ENCODE assay signal across 17 cellular contexts in the genomic region with DNA sequence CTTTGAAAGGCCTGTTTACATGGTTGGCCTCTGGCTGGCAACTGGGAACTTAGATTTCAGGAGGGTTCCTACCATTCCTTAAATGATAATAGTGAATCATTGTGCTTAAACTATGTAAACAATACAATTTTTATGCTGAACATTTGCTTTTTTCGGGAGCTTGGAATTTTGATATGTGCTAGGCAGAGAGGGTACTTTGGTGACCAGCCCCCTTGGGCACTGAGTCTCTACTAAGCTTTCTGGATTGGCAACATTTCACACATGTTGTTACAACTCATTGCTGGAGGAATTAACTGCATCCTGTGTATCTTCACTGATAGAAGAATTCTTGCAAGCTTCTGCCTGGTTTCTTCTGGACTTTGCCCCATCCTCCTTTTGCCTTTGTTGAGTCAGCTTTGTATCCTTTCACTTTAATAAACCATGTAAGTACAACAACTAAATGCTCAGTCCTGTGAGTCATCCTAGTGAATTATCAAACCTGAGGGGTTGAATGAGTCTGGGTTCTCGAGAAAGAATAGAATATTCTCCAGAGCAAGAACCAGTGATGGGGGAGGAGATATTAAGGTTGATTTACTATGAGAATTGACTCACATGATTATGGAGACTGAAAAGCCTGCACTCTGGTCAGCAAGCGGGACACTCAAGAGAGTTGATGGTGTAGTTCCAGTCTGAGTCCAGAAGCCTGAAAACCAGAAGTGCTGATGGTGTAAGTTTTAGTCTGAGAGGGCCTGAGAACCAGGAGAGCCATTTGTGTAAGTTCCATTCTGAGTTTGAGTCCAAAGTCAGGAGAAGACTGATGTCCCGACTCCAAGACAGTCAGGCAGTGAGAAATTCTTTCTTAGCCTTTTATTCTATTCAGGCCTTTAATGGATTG. TPM values are rescaled to one million over a fixed set of nuclear protein-coding genes. Genes with fewer than 3 reads are reported as not detected.
DNase-seq lines count a peak whose midpoint lies in the region; TF ChIP-seq lines count a peak whose summit lies in the region.
"Had no signal": no experiment of that assay in that cellular context is flagged by ENCODE, and none has a peak within 500 bp of the region (broad histone marks: within the 10 kb centered on the region; RNA-seq: fewer than 3 reads in every experiment).

No MANE protein-coding gene starts in this region.

- H3K27me3 Mint-ChIP-seq in Caco-2 (ENCODE audit: insufficient read depth, unreplicated experiment) (no peaks in the 10 kb centered on the region), endothelial cell (ENCODE audit: unreplicated experiment) (no peaks in the 10 kb centered on the region)
- no peaks in the 10 kb centered on the region for H3K27me3 Mint-ChIP-seq in activated T-helper 1 cell treated with anti-CD3 and anti-CD28 coated beads, Interleukin-12 subunit alpha, Interleukin-12 subunit beta, Interleukin-2, Interleukin-4 antibody, amounts not matched to agents 30 ng/mL and 10 ng/mL and 1 ng/mL, durations not matched to agents 14 hours and 24 hours and 36 hours (ENCODE audit: insufficient read depth)
- H3K27me3 Mint-ChIP-seq: activated CD4-positive, alpha-beta T cell treated with anti-CD3 and anti-CD28 coated beads for 36 hours; naive thymus-derived CD8-positive, alpha-beta T cell had no signal

- H3K27ac Mint-ChIP-seq in Caco-2 (ENCODE audit: unreplicated experiment) (peak overlapping the region; percentile 80), endothelial cell (ENCODE audit: unreplicated experiment) (no peak overlapping the region)
- no peak overlapping the region for H3K27ac Mint-ChIP-seq in activated T-helper 1 cell treated with anti-CD3 and anti-CD28 coated beads, Interleukin-12 subunit alpha, Interleukin-12 subunit beta, Interleukin-2, Interleukin-4 antibody, amounts not matched to agents 30 ng/mL and 10 ng/mL and 1 ng/mL, durations not matched to agents 14 hours and 24 hours and 36 hours
- H3K27ac Mint-ChIP-seq: activated CD4-positive, alpha-beta T cell treated with anti-CD3 and anti-CD28 coated beads for 36 hours had no signal

- H3K4me1 ChIP-seq in Caco-2, result peaks cover 47% of the 10 kb centered on the region
- H3K4me1 ChIP-seq in mucosa of rectum (ENCODE audit: control insufficient read depth in 2 of 2, insufficient read depth in 2 of 2, low read length in 2 of 2), result peaks cover 0 to 6% of the 10 kb centered on the region in 2 donors
- no peaks in the 10 kb centered on the region for H3K4me1 ChIP-seq in BE2C
- H3K4me1 ChIP-seq: adrenal gland had no signal

- H3K9me3 ChIP-seq in Caco-2, result no peaks in the 10 kb centered on the region
- H3K9me3 ChIP-seq in mucosa of rectum (ENCODE audit: control insufficient read depth in 2 of 2, low read length in 2 of 2), result no peaks in the 10 kb centered on the region
- no peaks in the 10 kb centered on the region for H3K9me3 ChIP-seq in BE2C
- H3K9me3 ChIP-seq: adrenal gland, heart left ventricle, thyroid gland had no signal

- H3K27ac ChIP-seq in mucosa of rectum (ENCODE audit: low read depth in 2 of 2, low read length in 2 of 2), result peak overlapping the region; percentile 9 to 36
- H3K27ac ChIP-seq: adrenal gland, heart left ventricle, thyroid gland had no signal

- H3K36me3 Mint-ChIP-seq in Caco-2 (ENCODE audit: insufficient read depth, unreplicated experiment) (peaks cover 13% of the 10 kb centered on the region), endothelial cell (ENCODE audit: low read depth, unreplicated experiment) (peaks cover 13% of the 10 kb centered on the region)
- H3K36me3 Mint-ChIP-seq in activated T-helper 1 cell treated with anti-CD3 and anti-CD28 coated beads, Interleukin-12 subunit alpha, Interleukin-12 subunit beta, Interleukin-2, Interleukin-4 antibody, amounts not matched to agents 30 ng/mL and 10 ng/mL and 1 ng/mL, durations not matched to agents 14 hours and 24 hours and 36 hours (ENCODE audit: low read depth), result peaks cover 18% of the 10 kb centered on the region

- peak; percentile 55 to 56 for DNase-seq in Caco-2
- peak; percentile 76 for DNase-seq in NCI-H226
- peak; percentile 77 for DNase-seq in epithelial cell of esophagus (ENCODE audit: low read depth)
- DNase-seq in activated T-helper 1 cell treated with anti-CD3 and anti-CD28 coated beads, Interleukin-12 subunit alpha, Interleukin-12 subunit beta, Interleukin-2, Interleukin-4 antibody, amounts not matched to agents 30 ng/mL and 10 ng/mL and 1 ng/mL, durations not matched to agents 14 hours and 24 hours and 36 hours (ENCODE audit: low spot score), result no peak
- no peak for DNase-seq in T-helper 1 cell
- no peak for DNase-seq in BE2C
- no peak for DNase-seq in endothelial cell (ENCODE audit: low spot score)
- DNase-seq: activated CD4-positive, alpha-beta T cell treated with anti-CD3 and anti-CD28 coated beads for 36 hours; adrenal gland; COR-L47; heart left ventricle; naive thymus-derived CD8-positive, alpha-beta T cell; NCI-H187 treated with DMSO at 0.1 percent for 48 hours; RPMI8226; stimulated activated CD4-positive, alpha-beta T cell treated with anti-CD3 and anti-CD28 coated beads, Interleukin-4, amount 100 ng/mL, for 1 hour; thyroid gland had no signal

- H3K4me1 Mint-ChIP-seq in Caco-2 (ENCODE audit: low read depth, unreplicated experiment), result peaks cover 19% of the 10 kb centered on the region
- H3K4me1 Mint-ChIP-seq in activated T-helper 1 cell treated with anti-CD3 and anti-CD28 coated beads, Interleukin-12 subunit alpha, Interleukin-12 subunit beta, Interleukin-2, Interleukin-4 antibody, amounts not matched to agents 30 ng/mL and 10 ng/mL and 1 ng/mL, durations not matched to agents 14 hours and 24 hours and 36 hours (ENCODE audit: low read depth), result no peaks in the 10 kb centered on the region
- peaks cover 11% of the 10 kb centered on the region for H3K4me1 Mint-ChIP-seq in endothelial cell (ENCODE audit: unreplicated experiment)
- H3K4me1 Mint-ChIP-seq: activated CD4-positive, alpha-beta T cell treated with anti-CD3 and anti-CD28 coated beads for 36 hours had no signal

- TF ChIP-seq CTCF in Caco-2 (IDR thresholded peaks at IDR 0.05; ENCODE audit: insufficient read depth in 1 of 2, low read depth in 1 of 2, low read length in 1 of 2, severe bottlenecking in 1 of 2, unreplicated experiment in 1 of 2) (no peak), epithelial cell of esophagus (IDR thresholded peaks at IDR 0.05; ENCODE audit: insufficient read depth, low read depth, low read length, missing control alignments) (no peak), BE2C (IDR thresholded peaks at IDR 0.05; ENCODE audit: low read depth, low read length) (no peak), endothelial cell (IDR thresholded peaks at IDR 0.05; ENCODE audit: unreplicated experiment) (no peak)

- H3K9ac ChIP-seq in mucosa of rectum (ENCODE audit: low read depth in 1 of 2, low read length in 2 of 2), result no peak overlapping the region

- BruUV-seq in Caco-2 (replicated peaks; lab: Mats Ljungman, UMichigan), result no TSS peak

- H3K9me3 Mint-ChIP-seq in Caco-2 (ENCODE audit: unreplicated experiment) (no peaks in the 10 kb centered on the region), endothelial cell (ENCODE audit: unreplicated experiment) (no peaks in the 10 kb centered on the region)
- H3K9me3 Mint-ChIP-seq in activated T-helper 1 cell treated with anti-CD3 and anti-CD28 coated beads, Interleukin-12 subunit alpha, Interleukin-12 subunit beta, Interleukin-2, Interleukin-4 antibody, amounts not matched to agents 30 ng/mL and 10 ng/mL and 1 ng/mL, durations not matched to agents 14 hours and 24 hours and 36 hours, result no peaks in the 10 kb centered on the region
- H3K9me3 Mint-ChIP-seq: naive thymus-derived CD8-positive, alpha-beta T cell had no signal

- no peak overlapping the region for H3K4me3 ChIP-seq in Caco-2 (ENCODE audit: low read depth, low read length)
- H3K4me3 ChIP-seq in epithelial cell of esophagus (ENCODE audit: low read length), result no peak overlapping the region
- no peak overlapping the region for H3K4me3 ChIP-seq in mucosa of rectum (ENCODE audit: low read length in 2 of 2)
- H3K4me3 ChIP-seq in BE2C (ENCODE audit: low read depth, low read length), result no peak overlapping the region
- H3K4me3 ChIP-seq: adrenal gland, heart left ventricle, thyroid gland had no signal

- peak overlapping the region; percentile 59 for H3K4me3 Mint-ChIP-seq in Caco-2 (ENCODE audit: unreplicated experiment)
- H3K4me3 Mint-ChIP-seq in activated T-helper 1 cell treated with anti-CD3 and anti-CD28 coated beads, Interleukin-12 subunit alpha, Interleukin-12 subunit beta, Interleukin-2, Interleukin-4 antibody, amounts not matched to agents 30 ng/mL and 10 ng/mL and 1 ng/mL, durations not matched to agents 14 hours and 24 hours and 36 hours, result no peak overlapping the region
- H3K4me3 Mint-ChIP-seq in endothelial cell (ENCODE audit: unreplicated experiment), result no peak overlapping the region
- H3K4me3 Mint-ChIP-seq: activated CD4-positive, alpha-beta T cell treated with anti-CD3 and anti-CD28 coated beads for 36 hours; naive thymus-derived CD8-positive, alpha-beta T cell had no signal

- CTCF ChIA-PET in Caco-2 (lab: Charles Lee), result interaction anchor here (1.3 to 1.6 kb wide), 2 partner anchors 40 to 55 kb away, joined by 4 to 5 read pairs; a partner anchor contains a TSS

- POLR2A ChIA-PET in Caco-2 (lab: Charles Lee), result no interaction called here

- H3K27me3 ChIP-seq in Caco-2 (replicated peaks; ENCODE audit: control insufficient read depth, insufficient read depth, low read length), result no peaks in the 10 kb centered on the region
- H3K27me3 ChIP-seq in mucosa of rectum (ENCODE audit: control insufficient read depth in 2 of 2, insufficient read depth in 2 of 2, low read length in 2 of 2), result no peaks in the 10 kb centered on the region
- no peaks in the 10 kb centered on the region for H3K27me3 ChIP-seq in BE2C
- H3K27me3 ChIP-seq: adrenal gland, heart left ventricle, thyroid gland had no signal

- intact Hi-C loops in Caco-2 (cut with micrococcal nuclease; ENCODE audit: unreplicated experiment), result loop anchor here (5.0 kb wide), 2 partner anchors 37 to 57 kb away; a partner anchor contains a TSS
- intact Hi-C loops in activated T-helper 1 cell treated with anti-CD3 and anti-CD28 coated beads, Interleukin-12 subunit alpha, Interleukin-12 subunit beta, Interleukin-2, Interleukin-4 antibody, amounts not matched to agents 30 ng/mL and 10 ng/mL and 1 ng/mL, durations not matched to agents 14 hours and 24 hours and 36 hours (cut with micrococcal nuclease), result no loop called here

- no peaks in the 10 kb centered on the region for H3K36me3 ChIP-seq in Caco-2 (ENCODE audit: control insufficient read depth, insufficient read depth, low read length)
- H3K36me3 ChIP-seq in mucosa of rectum (ENCODE audit: control insufficient read depth in 2 of 2, insufficient read depth in 2 of 2, low read length in 2 of 2), result peaks cover 0 to 2% of the 10 kb centered on the region in 2 donors
- peaks cover 4% of the 10 kb centered on the region; the same call in 1 of the 2 replicates for H3K36me3 ChIP-seq in BE2C

RNA-seq across cellular contexts. Expression of a gene that starts 3.1 kb away (rescaled TPM):
- total RNA-seq in Caco-2 (2022), result 7.6 and 9.3 TPM in 2 replicates
- total RNA-seq in activated T-helper 1 cell treated with anti-CD3 and anti-CD28 coated beads, Interleukin-12 subunit alpha, Interleukin-12 subunit beta, Interleukin-2, Interleukin-4 antibody, amounts not matched to agents 30 ng/mL and 10 ng/mL and 1 ng/mL, durations not matched to agents 14 hours and 24 hours and 36 hours, result 0.16 and 0.39 TPM in 2 replicates
- 0.52 TPM for polyA plus RNA-seq in BE2C (2012; ENCODE audit: insufficient read depth, insufficient read length, low read depth)
- 7.2 TPM for total RNA-seq in endothelial cell (ENCODE audit: unreplicated experiment)

RNA-seq across cellular contexts. Expression of a gene that starts 13.6 kb away (rescaled TPM):
- total RNA-seq in Caco-2 (2022) (104 and 106 TPM in 2 replicates), endothelial cell (ENCODE audit: unreplicated experiment) (135 TPM)
- total RNA-seq in activated T-helper 1 cell treated with anti-CD3 and anti-CD28 coated beads, Interleukin-12 subunit alpha, Interleukin-12 subunit beta, Interleukin-2, Interleukin-4 antibody, amounts not matched to agents 30 ng/mL and 10 ng/mL and 1 ng/mL, durations not matched to agents 14 hours and 24 hours and 36 hours, result 163 and 184 TPM in 2 replicates
- polyA plus RNA-seq in BE2C (2012; ENCODE audit: insufficient read depth, insufficient read length, low read depth), result 378 TPM

RNA-seq across cellular contexts. Expression of a gene that starts 54.8 kb away (rescaled TPM):
- total RNA-seq in Caco-2 (2022), result 34.3 and 36.1 TPM in 2 replicates
- 58.5 and 59.0 TPM in 2 replicates for total RNA-seq in activated T-helper 1 cell treated with anti-CD3 and anti-CD28 coated beads, Interleukin-12 subunit alpha, Interleukin-12 subunit beta, Interleukin-2, Interleukin-4 antibody, amounts not matched to agents 30 ng/mL and 10 ng/mL and 1 ng/mL, durations not matched to agents 14 hours and 24 hours and 36 hours
- polyA plus RNA-seq in BE2C (2012; ENCODE audit: insufficient read depth, insufficient read length, low read depth), result 10.3 TPM
- total RNA-seq in endothelial cell (ENCODE audit: unreplicated experiment), result 27.6 TPM

RNA-seq across cellular contexts. Expression of a gene that starts 57.0 kb away (rescaled TPM):
- total RNA-seq in Caco-2 (2022) (not detected in 2 replicates), endothelial cell (ENCODE audit: unreplicated experiment) (not detected)
- not detected in 2 replicates for total RNA-seq in activated T-helper 1 cell treated with anti-CD3 and anti-CD28 coated beads, Interleukin-12 subunit alpha, Interleukin-12 subunit beta, Interleukin-2, Interleukin-4 antibody, amounts not matched to agents 30 ng/mL and 10 ng/mL and 1 ng/mL, durations not matched to agents 14 hours and 24 hours and 36 hours
- polyA plus RNA-seq in BE2C (2012; ENCODE audit: insufficient read depth, insufficient read length, low read depth), result 2.2 TPM
- total RNA-seq: activated CD4-positive, alpha-beta T cell treated with anti-CD3 and anti-CD28 coated beads for 36 hours; naive thymus-derived CD8-positive, alpha-beta T cell had no signal
- polyA plus RNA-seq: naive thymus-derived CD8-positive, alpha-beta T cell had no signal

Comparison
In these comparisons a context has a peak if more than half of its experiments do, and no peak if none do; other contexts are left out.
1. DNase-seq: peak in Caco-2 (2 of 2), NCI-H226 (single experiment) and epithelial cell of esophagus (single experiment); none in activated T-helper 1 cell treated with anti-CD3 and anti-CD28 coated beads, Interleukin-12 subunit alpha, Interleukin-12 subunit beta, Interleukin-2, Interleukin-4 antibody, amounts not matched to agents 30 ng/mL and 10 ng/mL and 1 ng/mL, durations not matched to agents 14 hours and 24 hours and 36 hours (single experiment), T-helper 1 cell (0 of 5), BE2C (single experiment) and endothelial cell (single experiment).